ENCODE assay signal across 1 cellular context in the genomic region with DNA sequence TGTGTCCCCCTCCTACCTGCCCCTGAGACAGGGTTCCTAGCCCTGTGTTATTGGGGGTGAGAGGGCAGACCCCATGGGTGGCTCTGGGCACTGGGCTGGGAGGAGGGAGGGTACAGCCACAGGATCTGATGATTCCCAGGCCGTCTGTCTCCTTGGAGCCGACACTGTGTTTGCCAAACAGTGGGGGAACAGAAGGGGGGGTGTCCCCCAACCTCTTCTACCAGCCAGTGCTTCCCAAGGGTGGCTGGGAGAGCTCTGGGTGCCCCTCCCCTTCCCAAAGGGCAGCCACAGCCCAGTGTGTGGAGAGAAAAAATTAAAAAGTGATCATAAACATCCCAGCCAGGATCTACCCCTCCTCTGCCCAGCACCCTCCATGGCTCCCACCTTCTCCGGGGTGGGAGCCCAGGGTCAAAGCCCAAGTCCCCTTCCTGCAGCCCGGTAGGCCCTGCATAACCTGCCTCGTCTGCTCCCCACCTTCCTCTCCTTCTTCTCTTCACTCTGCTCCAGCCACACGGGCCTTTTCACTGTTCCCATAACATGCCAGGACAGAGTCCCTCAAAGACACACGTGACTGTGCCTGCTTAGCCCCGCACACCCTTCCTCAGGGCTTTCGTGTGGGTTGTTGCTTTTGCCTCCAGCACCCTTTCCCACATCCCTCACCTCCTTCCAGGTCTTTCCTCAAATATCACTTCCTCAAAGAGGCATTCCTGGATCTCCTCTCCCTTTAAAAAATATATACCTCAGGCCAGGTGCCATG.
TF ChIP-seq lines count a peak whose summit lies in the region.

No MANE protein-coding gene starts in this region.

TF ChIP-seq in A549, 52 proteins besides CTCF, POLR2A, EP300 and RAD21 (continued from another document):
- TF ChIP-seq, protein P1, sequence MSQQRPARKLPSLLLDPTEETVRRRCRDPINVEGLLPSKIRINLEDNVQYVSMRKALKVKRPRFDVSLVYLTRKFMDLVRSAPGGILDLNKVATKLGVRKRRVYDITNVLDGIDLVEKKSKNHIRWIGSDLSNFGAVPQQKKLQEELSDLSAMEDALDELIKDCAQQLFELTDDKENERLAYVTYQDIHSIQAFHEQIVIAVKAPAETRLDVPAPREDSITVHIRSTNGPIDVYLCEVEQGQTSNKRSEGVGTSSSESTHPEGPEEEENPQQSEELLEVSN (IDR thresholded peaks at IDR 0.05; ENCODE audit: borderline replicate concordance, low read depth) = no peak
- TF ChIP-seq MYC (IDR thresholded peaks at IDR 0.05; ENCODE audit: borderline replicate concordance, low read length) (no peak), CEBPB (IDR thresholded peaks at IDR 0.05) (no peak), ZFP36 (IDR thresholded peaks at IDR 0.05; ENCODE audit: borderline replicate concordance, partially characterized antibody) (no peak), TP53 (CRISPR knock-in tag; IDR thresholded peaks at IDR 0.05) (no peak)
TF ChIP-seq in A549: peak in this region for 0.
